ENCODE assay signal across 25 cellular contexts in the genomic region with DNA sequence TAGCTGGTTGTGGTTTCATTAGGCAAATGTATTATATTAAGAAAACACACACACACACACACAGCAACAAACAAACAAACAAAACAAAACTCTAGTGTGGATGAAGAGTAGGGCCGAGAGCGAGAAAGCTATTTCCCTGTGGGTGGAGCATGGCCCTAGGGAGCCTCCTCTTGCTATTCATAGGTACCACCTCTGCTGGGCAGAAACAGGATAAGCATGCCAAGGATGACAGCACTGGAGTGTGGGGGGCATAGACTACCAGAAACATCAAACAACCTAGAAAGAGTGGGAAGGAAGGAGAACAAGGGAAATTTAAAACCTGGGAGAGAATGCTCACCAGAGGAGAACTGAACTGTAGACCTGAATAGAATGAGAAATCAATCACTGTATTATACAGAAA.
"Had no signal": no experiment of that assay in that cellular context is flagged by ENCODE, and none has a peak within 500 bp of the region (broad histone marks: within the 10 kb centered on the region; RNA-seq: fewer than 3 reads in every experiment).

No MANE protein-coding gene starts in this region.

- H3K4me1 Mint-ChIP-seq: activated CD8-positive, alpha-beta memory T cell treated with anti-CD3 and anti-CD28 coated beads, Interleukin-2, amount 10 ng/mL, durations not matched to agents 7 days and 5 days; activated naive CD4-positive, alpha-beta T cell treated with anti-CD3 and anti-CD28 coated beads, Interleukin-2, amount 50 U/mL, for 24 hours; immature natural killer cell; natural killer cell; T-helper 17 cell had no signal

- H3K36me3 ChIP-seq: left ventricle myocardium inferior, ovary, right atrium auricular region, thyroid gland, upper lobe of right lung had no signal

- H3K27me3 ChIP-seq: ovary, right atrium auricular region, thyroid gland, upper lobe of right lung had no signal

- H3K27ac Mint-ChIP-seq: activated CD8-positive, alpha-beta memory T cell treated with anti-CD3 and anti-CD28 coated beads, Interleukin-2, amount 10 ng/mL, durations not matched to agents 7 days and 5 days; activated CD8-positive, alpha-beta T cell treated with anti-CD3 and anti-CD28 coated beads for 36 hours; activated naive CD4-positive, alpha-beta T cell treated with anti-CD3 and anti-CD28 coated beads, Interleukin-2, amount 50 U/mL, for 24 hours; brain; immature natural killer cell; natural killer cell; stimulated activated naive CD8-positive, alpha-beta T cell treated with anti-CD3 and anti-CD28 coated beads, Interleukin-15, Interleukin-2, amounts not matched to agents 100 ng/mL and 50 ng/mL, for 24 hours; T-helper 17 cell had no signal

- ATAC-seq: activated CD8-positive, alpha-beta memory T cell treated with anti-CD3 and anti-CD28 coated beads, Interleukin-2, amount 10 ng/mL, durations not matched to agents 7 days and 5 days; activated CD8-positive, alpha-beta T cell treated with anti-CD3 and anti-CD28 coated beads for 36 hours; natural killer cell; psoas muscle; T-helper 17 cell; upper lobe of right lung had no signal

- H3K36me3 Mint-ChIP-seq: activated CD8-positive, alpha-beta memory T cell treated with anti-CD3 and anti-CD28 coated beads, Interleukin-2, amount 10 ng/mL, durations not matched to agents 7 days and 5 days; activated naive CD4-positive, alpha-beta T cell treated with anti-CD3 and anti-CD28 coated beads, Interleukin-2, amount 50 U/mL, for 24 hours; brain; natural killer cell had no signal

- H3K4me3 ChIP-seq: left ventricle myocardium inferior, ovary, psoas muscle, right atrium auricular region, thyroid gland, upper lobe of right lung had no signal

- H3K4me1 ChIP-seq: left ventricle myocardium inferior, psoas muscle, right atrium auricular region, thyroid gland, upper lobe of right lung had no signal

- H3K27me3 Mint-ChIP-seq: activated CD8-positive, alpha-beta memory T cell treated with anti-CD3 and anti-CD28 coated beads, Interleukin-2, amount 10 ng/mL, durations not matched to agents 7 days and 5 days; activated CD8-positive, alpha-beta T cell treated with anti-CD3 and anti-CD28 coated beads for 36 hours; activated naive CD4-positive, alpha-beta T cell treated with anti-CD3 and anti-CD28 coated beads, Interleukin-2, amount 50 U/mL, for 24 hours; brain; stimulated activated naive CD8-positive, alpha-beta T cell treated with anti-CD3 and anti-CD28 coated beads, Interleukin-15, Interleukin-2, amounts not matched to agents 100 ng/mL and 50 ng/mL, for 24 hours; T-helper 17 cell had no signal

- H3K9me3 ChIP-seq: ovary, psoas muscle, right atrium auricular region, thyroid gland, upper lobe of right lung had no signal

- H3K9me3 Mint-ChIP-seq: brain had no signal

- DNase-seq: activated CD4-positive, alpha-beta T cell treated with anti-CD3 and anti-CD28 coated beads for 48 hours; activated CD8-positive, alpha-beta memory T cell treated with anti-CD3 and anti-CD28 coated beads, Interleukin-2, amount 10 ng/mL, durations not matched to agents 7 days and 5 days; activated CD8-positive, alpha-beta T cell treated with anti-CD3 and anti-CD28 coated beads for 36 hours; activated gamma-delta T cell treated with Interleukin-2 at 50 U/mL for 16 hours; activated T-cell treated with anti-CD3 and anti-CD28 coated beads for 4 hours; anterior cingulate cortex; erythroblast; foreskin fibroblast; immature natural killer cell; kidney glomerular epithelial cell; left ventricle myocardium inferior; midbrain; natural killer cell; ovary; psoas muscle; stimulated activated CD4-positive, alpha-beta T cell treated with anti-CD3 and anti-CD28 coated beads, Interleukin-12 subunit alpha, Interleukin-12 subunit beta, amount 100 ng/mL, for 4 hours; stimulated activated CD4-positive, alpha-beta T cell treated with anti-CD3 and anti-CD28 coated beads, Interleukin-4, amount 100 ng/mL, for 4 hours; substantia nigra; T-helper 17 cell; thyroid gland; upper lobe of right lung had no signal

- H3K27ac ChIP-seq: left ventricle myocardium inferior, ovary, psoas muscle, right atrium auricular region, thyroid gland, upper lobe of right lung had no signal

- H3K4me3 Mint-ChIP-seq: activated CD8-positive, alpha-beta memory T cell treated with anti-CD3 and anti-CD28 coated beads, Interleukin-2, amount 10 ng/mL, durations not matched to agents 7 days and 5 days; activated CD8-positive, alpha-beta T cell treated with anti-CD3 and anti-CD28 coated beads for 36 hours; activated naive CD4-positive, alpha-beta T cell treated with anti-CD3 and anti-CD28 coated beads, Interleukin-2, amount 50 U/mL, for 24 hours; brain; immature natural killer cell; natural killer cell; stimulated activated naive CD8-positive, alpha-beta T cell treated with anti-CD3 and anti-CD28 coated beads, Interleukin-15, Interleukin-2, amounts not matched to agents 100 ng/mL and 50 ng/mL, for 24 hours; T-helper 17 cell had no signal
